9 cellular contexts compared by ENCODE assay signal in the genomic region with DNA sequence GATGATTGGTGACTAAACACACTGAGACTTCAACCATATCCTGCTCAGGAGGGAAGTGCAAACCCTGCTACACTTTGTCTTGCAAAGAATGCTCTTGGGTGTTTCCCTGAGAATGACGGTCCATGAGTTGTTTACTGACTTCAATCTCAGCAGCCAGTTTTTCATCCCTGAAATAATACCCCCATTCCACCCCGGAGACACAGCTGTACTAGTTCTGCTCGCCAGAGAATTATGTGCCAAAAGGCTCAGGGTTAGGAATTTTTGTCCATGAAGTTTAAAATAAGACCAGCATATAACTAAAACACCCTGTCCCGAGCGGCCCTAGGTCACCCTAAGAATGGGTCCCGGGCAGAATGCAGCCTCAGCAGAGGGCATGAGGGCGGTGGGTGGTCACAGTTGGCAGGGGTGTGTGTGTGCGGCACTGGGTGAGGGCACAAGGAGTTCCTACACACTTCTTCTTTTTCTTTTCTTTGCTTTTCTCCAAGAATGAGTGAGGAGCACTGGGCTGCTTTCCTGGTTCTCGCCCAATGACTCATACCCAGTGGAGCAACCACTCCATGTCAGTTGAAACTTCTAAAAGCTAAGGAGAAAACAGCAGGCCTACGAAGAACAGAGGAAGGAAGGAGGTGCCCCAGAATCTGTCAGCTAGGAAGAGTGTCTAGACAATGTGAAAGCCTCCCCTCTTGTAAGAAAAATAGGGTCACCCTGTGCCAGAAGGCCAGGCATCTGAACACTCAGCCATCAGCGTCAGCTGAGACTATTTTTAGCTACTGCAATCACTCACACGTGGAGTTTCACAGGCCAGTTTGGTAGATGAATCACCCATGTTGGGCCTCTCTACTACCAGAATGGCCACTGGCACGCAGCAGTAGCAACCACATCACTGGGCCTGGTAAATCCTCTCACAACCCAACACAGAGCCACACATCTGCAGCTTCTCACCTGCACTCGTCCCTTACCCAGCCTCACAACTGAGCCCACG.
DNase-seq lines count a peak whose midpoint lies in the region; ATAC-seq, FAIRE-seq and TF ChIP-seq lines count a peak whose summit lies in the region.
"Had no signal": no experiment of that assay in that cellular context is flagged by ENCODE, and none has a peak within 500 bp of the region (broad histone marks: within the 10 kb centered on the region; RNA-seq: fewer than 3 reads in every experiment).

No MANE protein-coding gene starts in this region.

- H3K27me3 Mint-ChIP-seq in WTC11 (ENCODE audit: low read depth), result no peaks in the 10 kb centered on the region

- H3K36me3 ChIP-seq in testis (ENCODE audit: low read depth, missing control alignments), result no peaks in the 10 kb centered on the region

- TF ChIP-seq EP300 in A549 (IDR thresholded peaks at IDR 0.05), result no peak

- POLR2A ChIA-PET in A549 (lab: Yijun Ruan, JAX) (interaction anchor here (1.0 kb wide), 1 partner anchor 55 kb away, joined by 3 read pairs; no protein-coding TSS in a partner anchor), WTC11 (lab: Charles Lee) (no interaction called here)

- H3K4me3 ChIP-seq in A549 (no peak overlapping the region), right cardiac atrium (ENCODE audit: low read length) (no peak overlapping the region), testis (no peak overlapping the region)

- H3K4me1 Mint-ChIP-seq in WTC11, result no peaks in the 10 kb centered on the region

- H3K27ac Mint-ChIP-seq in WTC11, result peak overlapping the region; percentile 58; the same call in 1 of the 2 replicates

- WGBS in A549 (ENCODE audit: missing lambda C conversion rate), result 35% methylated on average over 15 of the region's 15 CpGs
- 45% methylated on average over 15 of the region's 15 CpGs for WGBS in right cardiac atrium
- 49 to 55% methylated on average over 14 to 15 of the region's 15 CpGs for WGBS in testis, 2 donors

- TF ChIP-seq POLR2A in A549 (IDR thresholded peaks at IDR 0.05; ENCODE audit: low read length), result no peak
- TF ChIP-seq POLR2A in testis (IDR thresholded peaks at IDR 0.05), result no peak

- H3K27ac ChIP-seq in A549 (peak overlapping the region; percentile 56 to 72), right cardiac atrium (ENCODE audit: low read length) (peak overlapping the region; percentile 99), testis (peak overlapping the region; percentile 75 to 88)
- H3K27ac ChIP-seq: C4-2B had no signal

- DNase-seq in A549 (ENCODE audit: low read depth in 1 of 2, low spot score in 1 of 2) (peak; percentile 48 to 63), WTC11 (ENCODE audit: low spot score) (no peak), right cardiac atrium (peak; percentile 68 to 80 (median 75)), testis (peak; percentile 52), COLO668 (lab: John Stamatoyannopoulos, UW; ENCODE audit: unreplicated experiment) (no peak), NCI-H2227 (lab: John Stamatoyannopoulos, UW; ENCODE audit: unreplicated experiment) (no peak)

- intact Hi-C loops in right cardiac atrium (cut with DNase I), result no loop called here
- intact Hi-C loops in testis (cut with DNase I; ENCODE audit: low total_unique reads), result no loop called here

- H3K27me3 ChIP-seq in right cardiac atrium (ENCODE audit: control insufficient read depth, insufficient read depth) (no peaks in the 10 kb centered on the region), testis (no peaks in the 10 kb centered on the region)

- TF ChIP-seq CTCF in A549 (IDR thresholded peaks at IDR 0.05) (no peak), WTC11 (IDR thresholded peaks at IDR 0.05) (no peak), testis (IDR thresholded peaks at IDR 0.05) (no peak)

- peak; percentile 91 to 94 for ATAC-seq in A549
- peak; percentile 95 for ATAC-seq in GM19397 (IDR thresholded peaks at IDR 0.05; ENCODE audit: unreplicated experiment)
- ATAC-seq in HG03342 (IDR thresholded peaks at IDR 0.05; ENCODE audit: unreplicated experiment), result peak; percentile 93
- no peak for ATAC-seq in WTC11
- ATAC-seq in right cardiac atrium, result peak; percentile 87 to 94

- FAIRE-seq in A549 (lab: Jason Lieb, UNC), result no peak

- no peak overlapping the region for H3K4me3 Mint-ChIP-seq in WTC11

- no peak for TF ChIP-seq RAD21 in A549 (conservative IDR thresholded peaks at IDR 0.05 in 1 of 2, IDR thresholded peaks at IDR 0.05 in 1 of 2)

- no peaks in the 10 kb centered on the region for H3K9me3 Mint-ChIP-seq in WTC11

- peaks cover 16% of the 10 kb centered on the region for H3K4me1 ChIP-seq in A549
- peaks cover 13% of the 10 kb centered on the region for H3K4me1 ChIP-seq in right cardiac atrium (ENCODE audit: control insufficient read depth, insufficient read depth, low read length)
- H3K4me1 ChIP-seq in testis, result peaks cover 43% of the 10 kb centered on the region

- CTCF ChIA-PET in A549 (lab: Yijun Ruan, JAX), result interaction anchor here (0.8 to 2.5 kb wide), 4 partner anchors 9 to 50 kb away, joined by 3 to 7 read pairs (median 4); no protein-coding TSS in a partner anchor
- CTCF ChIA-PET in WTC11 (lab: Charles Lee), result interaction anchor here (1.2 kb wide), 1 partner anchor 155 kb away, joined by 3 read pairs; no protein-coding TSS in a partner anchor

- no peaks in the 10 kb centered on the region for H3K9me3 ChIP-seq in A549
- H3K9me3 ChIP-seq in right cardiac atrium (ENCODE audit: control insufficient read depth, low read length), result no peaks in the 10 kb centered on the region
- H3K9me3 ChIP-seq in testis, result no peaks in the 10 kb centered on the region

- H3K4me2 ChIP-seq in A549, result peak overlapping the region; percentile 51

- H3K36me3 Mint-ChIP-seq in WTC11, result peaks cover 95% of the 10 kb centered on the region

TF ChIP-seq in A549, 52 proteins besides CTCF, POLR2A, EP300 and RAD21:
- TF ChIP-seq, protein P1, sequence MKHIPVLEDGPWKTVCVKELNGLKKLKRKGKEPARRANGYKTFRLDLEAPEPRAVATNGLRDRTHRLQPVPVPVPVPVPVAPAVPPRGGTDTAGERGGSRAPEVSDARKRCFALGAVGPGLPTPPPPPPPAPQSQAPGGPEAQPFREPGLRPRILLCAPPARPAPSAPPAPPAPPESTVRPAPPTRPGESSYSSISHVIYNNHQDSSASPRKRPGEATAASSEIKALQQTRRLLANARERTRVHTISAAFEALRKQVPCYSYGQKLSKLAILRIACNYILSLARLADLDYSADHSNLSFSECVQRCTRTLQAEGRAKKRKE (CRISPR knock-in tag; IDR thresholded peaks at IDR 0.05; ENCODE audit: low read depth), result 0 out of 2 replicates have a peak, but pooled peaks have one; percentile 43
- TF ChIP-seq CHD4 (IDR thresholded peaks at IDR 0.05; ENCODE audit: borderline replicate concordance), result no peak
- no peak for TF ChIP-seq PHF8 (IDR thresholded peaks at IDR 0.05; ENCODE audit: borderline replicate concordance, low read depth)
- no peak for TF ChIP-seq POLR2AphosphoS2 (conservative IDR thresholded peaks at IDR 0.05; ENCODE audit: low read length)
- TF ChIP-seq JUNB (IDR thresholded peaks at IDR 0.05), result peak; percentile 37; the same call in 1 of the 2 replicates
- no peak for TF ChIP-seq FOSL2 (IDR thresholded peaks at IDR 0.05)
- TF ChIP-seq FOSL2 (CRISPR knock-in tag; IDR thresholded peaks at IDR 0.05), result peak; percentile 35; the same call in 1 of the 2 replicates
- 0 out of 2 replicates have a peak, but pooled peaks have one; percentile 27 for TF ChIP-seq MYC (IDR thresholded peaks at IDR 0.05; ENCODE audit: borderline replicate concordance, low read length)
- TF ChIP-seq, protein P2, sequence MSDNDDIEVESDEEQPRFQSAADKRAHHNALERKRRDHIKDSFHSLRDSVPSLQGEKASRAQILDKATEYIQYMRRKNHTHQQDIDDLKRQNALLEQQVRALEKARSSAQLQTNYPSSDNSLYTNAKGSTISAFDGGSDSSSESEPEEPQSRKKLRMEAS (IDR thresholded peaks at IDR 0.05), result peak; percentile 55; the same call in 1 of the 2 replicates
- TF ChIP-seq, protein P3, sequence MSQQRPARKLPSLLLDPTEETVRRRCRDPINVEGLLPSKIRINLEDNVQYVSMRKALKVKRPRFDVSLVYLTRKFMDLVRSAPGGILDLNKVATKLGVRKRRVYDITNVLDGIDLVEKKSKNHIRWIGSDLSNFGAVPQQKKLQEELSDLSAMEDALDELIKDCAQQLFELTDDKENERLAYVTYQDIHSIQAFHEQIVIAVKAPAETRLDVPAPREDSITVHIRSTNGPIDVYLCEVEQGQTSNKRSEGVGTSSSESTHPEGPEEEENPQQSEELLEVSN (IDR thresholded peaks at IDR 0.05; ENCODE audit: borderline replicate concordance, low read depth), result no peak

TF ChIP-seq in WTC11, 78 proteins besides CTCF, POLR2A, EP300 and RAD21 (continues in another document):
- TF ChIP-seq, protein P4, sequence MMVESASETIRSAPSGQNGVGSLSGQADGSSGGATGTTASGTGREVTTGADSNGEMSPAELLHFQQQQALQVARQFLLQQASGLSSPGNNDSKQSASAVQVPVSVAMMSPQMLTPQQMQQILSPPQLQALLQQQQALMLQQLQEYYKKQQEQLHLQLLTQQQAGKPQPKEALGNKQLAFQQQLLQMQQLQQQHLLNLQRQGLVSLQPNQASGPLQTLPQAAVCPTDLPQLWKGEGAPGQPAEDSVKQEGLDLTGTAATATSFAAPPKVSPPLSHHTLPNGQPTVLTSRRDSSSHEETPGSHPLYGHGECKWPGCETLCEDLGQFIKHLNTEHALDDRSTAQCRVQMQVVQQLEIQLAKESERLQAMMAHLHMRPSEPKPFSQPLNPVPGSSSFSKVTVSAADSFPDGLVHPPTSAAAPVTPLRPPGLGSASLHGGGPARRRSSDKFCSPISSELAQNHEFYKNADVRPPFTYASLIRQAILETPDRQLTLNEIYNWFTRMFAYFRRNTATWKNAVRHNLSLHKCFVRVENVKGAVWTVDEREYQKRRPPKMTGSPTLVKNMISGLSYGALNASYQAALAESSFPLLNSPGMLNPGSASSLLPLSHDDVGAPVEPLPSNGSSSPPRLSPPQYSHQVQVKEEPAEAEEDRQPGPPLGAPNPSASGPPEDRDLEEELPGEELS (CRISPR knock-in tag; IDR thresholded peaks at IDR 0.05), result no peak
- TF ChIP-seq NFE2L1 (CRISPR knock-in tag; IDR thresholded peaks at IDR 0.05) (no peak), ZNF263 (CRISPR knock-in tag; IDR thresholded peaks at IDR 0.05; ENCODE audit: low read depth) (no peak), MXD4 (CRISPR knock-in tag; IDR thresholded peaks at IDR 0.05; ENCODE audit: borderline replicate concordance) (no peak), ELF4 (CRISPR knock-in tag; IDR thresholded peaks at IDR 0.05; ENCODE audit: low read depth) (no peak), ESRRA (CRISPR knock-in tag; IDR thresholded peaks at IDR 0.05; ENCODE audit: borderline replicate concordance) (no peak), ZNF423 (CRISPR knock-in tag; IDR thresholded peaks at IDR 0.05) (no peak)
- TF ChIP-seq, protein P5, sequence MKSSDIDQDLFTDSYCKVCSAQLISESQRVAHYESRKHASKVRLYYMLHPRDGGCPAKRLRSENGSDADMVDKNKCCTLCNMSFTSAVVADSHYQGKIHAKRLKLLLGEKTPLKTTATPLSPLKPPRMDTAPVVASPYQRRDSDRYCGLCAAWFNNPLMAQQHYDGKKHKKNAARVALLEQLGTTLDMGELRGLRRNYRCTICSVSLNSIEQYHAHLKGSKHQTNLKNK (CRISPR knock-in tag; IDR thresholded peaks at IDR 0.05), result no peak

Comparison
In these comparisons a context has a peak if more than half of its experiments do, and no peak if none do; other contexts are left out.
1. DNase-seq: peak in A549 (2 of 2), right cardiac atrium (3 of 3) and testis (single experiment); none in WTC11 (single experiment), COLO668 (single experiment) and NCI-H2227 (single experiment).
2. Peak in every context shown above with its lines, with median percentiles within 50 percentile points of each other: H3K27ac ChIP-seq.